Comparison of ENCODE assay signal across 8 cellular contexts in genomic region chr4:122151982-122152698, GRCh38. TPM values are rescaled to one million over a fixed set of nuclear protein-coding genes. Genes with fewer than 3 reads are reported as not detected.
DNase-seq lines count a peak whose midpoint lies in the region; ATAC-seq and TF ChIP-seq lines count a peak whose summit lies in the region.

BLTP1 (plus strand) TSS chr4:122152331; CDS start chr4:122170648, 18,317 bp downstream.

- H3K9me3 Mint-ChIP-seq in Calu3 (ENCODE audit: low read depth, unreplicated experiment), result peaks cover 3% of the 10 kb centered on the region

- H3K4me3 ChIP-seq in OCI-LY3 (ENCODE audit: low read length) (peak within 1 kb of the TSS; percentile 96), mucosa of descending colon (peak within 1 kb of the TSS; percentile 72)

- peaks cover 21% of the 10 kb centered on the region for H3K36me3 Mint-ChIP-seq in Calu3 (ENCODE audit: insufficient read depth, unreplicated experiment)

- H3K9me3 ChIP-seq in OCI-LY3 (ENCODE audit: insufficient read depth, low read length), result no peaks in the 10 kb centered on the region
- no peaks in the 10 kb centered on the region for H3K9me3 ChIP-seq in mucosa of descending colon

- H3K9ac ChIP-seq in OCI-LY3 (ENCODE audit: low read length), result peak within 1 kb of the TSS; percentile 77

- no peaks in the 10 kb centered on the region for H3K27me3 Mint-ChIP-seq in Calu3 (ENCODE audit: unreplicated experiment)

- CTCF ChIA-PET in Calu3 (lab: Charles Lee), result interaction anchor here (1.0 kb wide), 1 partner anchor 10 kb away, joined by 3 read pairs; no protein-coding TSS in a partner anchor

- peaks cover 5% of the 10 kb centered on the region for H3K79me2 ChIP-seq in OCI-LY3 (ENCODE audit: low read length)

- H2AFZ ChIP-seq in OCI-LY3 (ENCODE audit: low read depth, low read length), result peak within 1 kb of the TSS; percentile 96

- ATAC-seq in GM21381 (IDR thresholded peaks at IDR 0.05; ENCODE audit: unreplicated experiment), result peak; percentile 96
- peak; percentile 98 for ATAC-seq in mucosa of descending colon

- peak within 1 kb of the TSS; percentile 84 for H3K4me3 Mint-ChIP-seq in Calu3 (ENCODE audit: low read depth, unreplicated experiment)

- peak within 1 kb of the TSS; percentile 81 for H3K27ac Mint-ChIP-seq in Calu3 (ENCODE audit: unreplicated experiment)

- H4K20me1 ChIP-seq in OCI-LY3 (ENCODE audit: insufficient read depth, low read length), result no peaks in the 10 kb centered on the region

- H3K27me3 ChIP-seq in OCI-LY3 (ENCODE audit: low read depth, low read length), result no peaks in the 10 kb centered on the region

- peak within 1 kb of the TSS; percentile 80 for H3K4me2 ChIP-seq in OCI-LY3 (ENCODE audit: low read length)

- BruUV-seq in Calu3 (replicated peaks; lab: Mats Ljungman, UMichigan), result no TSS peak

- DNase-seq in Calu3, result peak; percentile 85
- peak in 74 of 76 experiments; percentile 16 to 84 (median 70) for DNase-seq in HUDEP-2 (lab: John Stamatoyannopoulos, UW; ENCODE audit: unreplicated experiment in 76 of 76)
- DNase-seq in activated T-cell treated with anti-CD3 and anti-CD28 coated beads for 4 hours, result peak; percentile 77
- DNase-seq in epithelial cell of prostate (ENCODE audit: low read depth, low spot score), result peak; percentile 5
- DNase-seq in mucosa of descending colon, result peak; percentile 93 to 96 (median 95)
- peak; percentile 85 for DNase-seq in stimulated activated CD8-positive, alpha-beta memory T cell treated with anti-CD3 and anti-CD28 coated beads, Interleukin-4, amount 100 ng/mL, for 24 hours (ENCODE audit: low read depth)

- H3K27ac ChIP-seq in OCI-LY3 (ENCODE audit: low read length) (peak within 1 kb of the TSS; percentile 57), epithelial cell of prostate (peak within 1 kb of the TSS; percentile 71)

- H3K4me1 ChIP-seq in OCI-LY3 (ENCODE audit: low read length) (peaks cover 21% of the 10 kb centered on the region), mucosa of descending colon (ENCODE audit: low read depth) (peaks cover 8% of the 10 kb centered on the region)

- no peak for TF ChIP-seq CTCF in Calu3 (IDR thresholded peaks at IDR 0.05; ENCODE audit: unreplicated experiment)
- TF ChIP-seq CTCF in OCI-LY3 (IDR thresholded peaks at IDR 0.05; ENCODE audit: low read depth, low read length), result no peak
- no peak for TF ChIP-seq CTCF in mucosa of descending colon (IDR thresholded peaks at IDR 0.05)

- intact Hi-C loops in Calu3 (cut with micrococcal nuclease; ENCODE audit: unreplicated experiment), result no loop called here
- intact Hi-C loops in mucosa of descending colon (cut with DNase I, micrococcal nuclease), result no loop called here

- H3K36me3 ChIP-seq in OCI-LY3 (replicated peaks; ENCODE audit: low read depth, low read length), result peaks cover 6% of the 10 kb centered on the region
- H3K36me3 ChIP-seq in mucosa of descending colon (ENCODE audit: low read depth), result no peaks in the 10 kb centered on the region

- peaks cover 14% of the 10 kb centered on the region for H3K4me1 Mint-ChIP-seq in Calu3 (ENCODE audit: low read depth, unreplicated experiment)

RNA-seq across cellular contexts. Expression of gene BLTP1, which starts in this region (rescaled TPM):
- total RNA-seq in Calu3 (2022) (27.3 and 27.4 TPM in 2 replicates), mucosa of descending colon (100 to 1,000 TPM in 1 of 3 donors, 10 to 100 TPM in 2; 65.0 to 108 (median 84.7) TPM)

Comparison
In these comparisons a context has a peak if more than half of its experiments do, and no peak if none do; other contexts are left out.
1. Peak in every context shown above with its lines: DNase-seq, ATAC-seq, H3K4me3 ChIP-seq and H3K27ac ChIP-seq.
2. DNase-seq: peak in every context shown above with its lines; median percentile 95 in mucosa of descending colon; 85 in Calu3; 85 in stimulated activated CD8-positive, alpha-beta memory T cell treated with anti-CD3 and anti-CD28 coated beads, Interleukin-4, amount 100 ng/mL, for 24 hours; 77 in activated T-cell treated with anti-CD3 and anti-CD28 coated beads for 4 hours; 70 in HUDEP-2; 5 in epithelial cell of prostate.